Comparison of ENCODE assay signal across 7 cellular contexts in the genomic region with DNA sequence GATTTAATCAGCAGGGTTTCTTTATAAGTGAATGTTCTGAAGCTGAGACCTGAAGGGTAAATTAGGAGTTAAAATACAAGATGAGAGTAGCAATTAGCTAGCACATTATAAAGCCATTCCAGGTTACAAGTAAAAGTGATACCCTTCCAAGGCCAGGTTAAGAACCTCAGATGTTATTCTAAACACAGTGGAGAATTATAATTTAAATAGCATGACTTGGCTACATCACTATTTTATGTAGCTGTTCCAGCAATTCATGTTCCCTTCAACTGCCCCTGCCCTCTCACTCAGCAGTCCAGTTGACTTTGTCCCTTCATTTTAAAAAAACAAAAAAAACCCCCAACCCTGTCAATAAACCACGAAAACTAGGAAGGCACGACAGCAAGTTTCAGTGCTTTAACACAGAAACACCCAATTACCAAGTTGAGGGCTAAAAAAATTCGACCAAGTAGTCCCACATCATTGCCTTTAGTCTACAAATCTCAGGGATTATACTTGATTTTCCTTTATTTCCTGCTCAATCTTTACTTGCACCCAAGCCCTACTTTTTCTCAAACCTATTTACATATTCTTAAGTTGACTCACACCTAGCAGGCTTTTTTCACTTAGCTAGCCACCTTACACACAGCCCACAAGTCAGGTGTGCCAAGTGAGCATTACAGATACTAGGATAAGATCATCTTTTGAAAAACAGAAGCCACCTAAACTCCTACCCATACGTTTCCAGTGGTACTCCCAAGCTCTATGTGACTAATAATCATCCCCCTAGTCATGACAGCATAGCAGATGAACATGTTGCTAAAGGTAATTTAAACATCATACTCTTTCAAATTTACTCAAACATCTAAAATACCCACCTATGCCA. TPM values are rescaled to one million over a fixed set of nuclear protein-coding genes. Genes with fewer than 3 reads are reported as not detected.
DNase-seq lines count a peak whose midpoint lies in the region; ATAC-seq and TF ChIP-seq lines count a peak whose summit lies in the region.

No MANE protein-coding gene starts in this region.

- H3K4me3 ChIP-seq in neural progenitor cell = peak overlapping the region; percentile 96
- H3K4me3 ChIP-seq in left lung = peak overlapping the region in 1 of 2 donors; percentile 86

- H3K4me3 Mint-ChIP-seq in neural progenitor cell = no peak overlapping the region

- intact Hi-C loops in left lung (cut with DNase I) = no loop called here

- peaks cover 95% of the 10 kb centered on the region for H3F3A ChIP-seq in neural progenitor cell (ENCODE audit: low read depth)

- H3K9me3 ChIP-seq in neural progenitor cell (ENCODE audit: low read depth) (no peaks in the 10 kb centered on the region), left lung (no peaks in the 10 kb centered on the region)

- peaks cover 40% of the 10 kb centered on the region for H3K4me1 Mint-ChIP-seq in neural progenitor cell

- H3K4me2 ChIP-seq in neural progenitor cell = no peak overlapping the region

- H4K20me1 ChIP-seq in neural progenitor cell (ENCODE audit: low read depth) = peaks cover 81% of the 10 kb centered on the region

- H3K79me2 ChIP-seq in neural progenitor cell (ENCODE audit: low read depth) = peaks cover 79% of the 10 kb centered on the region

- ATAC-seq in GM21717 (IDR thresholded peaks at IDR 0.05; ENCODE audit: unreplicated experiment) (peak; percentile 28), HG03432 (IDR thresholded peaks at IDR 0.05; ENCODE audit: unreplicated experiment) (peak; percentile 11), HG03108 (IDR thresholded peaks at IDR 0.05; ENCODE audit: unreplicated experiment) (no peak), left lung (no peak), GM21825 (IDR thresholded peaks at IDR 0.05; ENCODE audit: unreplicated experiment) (no peak)

- H3K9ac ChIP-seq in neural progenitor cell = no peak overlapping the region

- DNase-seq in activated naive CD4-positive, alpha-beta T cell treated with anti-CD3 and anti-CD28 coated beads, Interleukin-2, amount 50 U/mL, for 16 hours = peak; percentile 40
- no peak for DNase-seq in neural progenitor cell (ENCODE audit: low spot score)
- no peak for DNase-seq in left lung

- H3K9me3 Mint-ChIP-seq in neural progenitor cell = no peaks in the 10 kb centered on the region

- no peak overlapping the region for H2AFZ ChIP-seq in neural progenitor cell (replicated peaks)

- H3K36me3 Mint-ChIP-seq in neural progenitor cell = peaks cover 69% of the 10 kb centered on the region

- no peaks in the 10 kb centered on the region for H3K27me3 ChIP-seq in neural progenitor cell
- no peaks in the 10 kb centered on the region for H3K27me3 ChIP-seq in left lung

- H3K27ac Mint-ChIP-seq in neural progenitor cell = no peak overlapping the region

- peaks cover 59% of the 10 kb centered on the region for H3K36me3 ChIP-seq in neural progenitor cell
- peaks cover 3 to 74% of the 10 kb centered on the region in 2 donors for H3K36me3 ChIP-seq in left lung

- no peaks in the 10 kb centered on the region for H3K27me3 Mint-ChIP-seq in neural progenitor cell (ENCODE audit: insufficient read depth, low read depth)

- TF ChIP-seq CTCF in neural progenitor cell (IDR thresholded peaks at IDR 0.05) (no peak), left lung (IDR thresholded peaks at IDR 0.05) (no peak)

- H3K27ac ChIP-seq in neural progenitor cell = peak overlapping the region; percentile 26
- H3K27ac ChIP-seq in left lung = no peak overlapping the region

- peaks cover 23% of the 10 kb centered on the region for H3K4me1 ChIP-seq in neural progenitor cell
- peaks cover 23 to 40% of the 10 kb centered on the region in 2 donors for H3K4me1 ChIP-seq in left lung

RNA-seq across cellular contexts. Expression of gene RPL37, which starts 3.4 kb away (rescaled TPM):
- total RNA-seq in neural progenitor cell (ENCODE audit: low replicate concordance) (96.9 and 235 TPM in 2 replicates), left lung (1,000 to 10,000 TPM in 1 of 2 donors, 100 to 1,000 TPM in 1; 941 to 1,081 TPM)

RNA-seq across cellular contexts. Expression of gene CARD6, which starts 9.6 kb away (rescaled TPM):
- 0.09 TPM in 1 of 2 replicates, not detected in the other for total RNA-seq in neural progenitor cell (ENCODE audit: low replicate concordance)
- 10 to 100 TPM; 18.3 to 28.9 TPM for total RNA-seq in left lung

RNA-seq across cellular contexts. Expression of gene PRKAA1, which starts 33.4 kb away (rescaled TPM):
- total RNA-seq in neural progenitor cell (ENCODE audit: low replicate concordance) (35.5 and 58.5 TPM in 2 replicates), left lung (10 to 100 TPM; 71.6 to 85.7 TPM)

Comparison
In these comparisons a context has a peak if more than half of its experiments do, and no peak if none do; other contexts are left out.
1. ATAC-seq: peak in GM21717 (single experiment) and HG03432 (single experiment); none in HG03108 (single experiment), left lung (single experiment) and GM21825 (single experiment).
2. RNA of gene CARD6, which starts 9.6 kb away (total RNA-seq): 18.3 to 28.9 TPM in left lung; 0.09 TPM in neural progenitor cell; every median in the first group is over 10 times any median in the second.